In the genomic region with DNA sequence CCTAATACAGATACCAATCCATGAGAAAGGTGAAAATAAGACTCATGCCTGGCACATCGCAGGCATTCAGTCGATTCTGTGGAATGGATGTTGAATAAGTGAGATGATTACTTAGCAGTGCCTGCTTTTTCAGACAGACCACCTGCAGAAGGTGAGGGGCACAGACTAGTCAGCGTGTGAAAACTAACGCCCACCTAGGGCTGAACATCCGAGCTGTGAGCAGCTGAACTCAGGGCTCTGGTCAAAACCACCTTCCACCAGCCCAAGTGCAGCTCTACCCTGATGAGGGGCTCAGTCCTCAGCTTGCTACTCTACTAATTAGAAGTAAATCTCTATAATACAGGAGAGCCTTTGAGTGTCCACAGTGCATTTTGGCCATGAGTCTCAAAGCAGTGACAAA, we compare ENCODE assay signal across 32 cellular contexts. TPM values are rescaled to one million over a fixed set of nuclear protein-coding genes. Genes with fewer than 3 reads are reported as not detected.
"Had no signal": no experiment of that assay in that cellular context is flagged by ENCODE, and none has a peak within 500 bp of the region (broad histone marks: within the 10 kb centered on the region; RNA-seq: fewer than 3 reads in every experiment).

No MANE protein-coding gene starts in this region.

- H3K9ac ChIP-seq: parathyroid adenoma had no signal

- H3K4me1 ChIP-seq: parathyroid adenoma, psoas muscle, spleen, suprapubic skin, testis, tibial nerve, upper lobe of left lung, vagina had no signal

- H3K4me3 Mint-ChIP-seq: naive thymus-derived CD4-positive, alpha-beta T cell; natural killer cell; nephron; stimulated activated memory B cell treated with anti-CD40 and anti-IgM and Interleukin-4, amounts not matched to agents 10 μg/mL and 1 μg/mL and 100 μg/mL, for 72 hours; stimulated activated naive CD8-positive, alpha-beta T cell treated with anti-CD3 and anti-CD28 coated beads, Interleukin-15, amount 100 ng/mL, for 72 hours had no signal

- H3K4me2 ChIP-seq: smooth muscle cell had no signal

- H3K9me3 Mint-ChIP-seq: stimulated activated naive CD8-positive, alpha-beta T cell treated with anti-CD3 and anti-CD28 coated beads, Interleukin-15, amount 100 ng/mL, for 72 hours had no signal

- H3K9me3 ChIP-seq: neutrophil, ovary, psoas muscle, suprapubic skin, testis, tibial nerve, upper lobe of left lung, vagina had no signal

- H3K4me1 Mint-ChIP-seq: naive thymus-derived CD4-positive, alpha-beta T cell; natural killer cell; nephron; stimulated activated memory B cell treated with anti-CD40 and anti-IgM and Interleukin-4, amounts not matched to agents 10 μg/mL and 1 μg/mL and 100 μg/mL, for 72 hours; stimulated activated naive CD8-positive, alpha-beta T cell treated with anti-CD3 and anti-CD28 coated beads, Interleukin-15, amount 100 ng/mL, for 72 hours had no signal

- H3K27ac Mint-ChIP-seq: naive thymus-derived CD4-positive, alpha-beta T cell; natural killer cell; nephron; progenitor cell of endocrine pancreas; stimulated activated memory B cell treated with anti-CD40 and anti-IgM and Interleukin-4, amounts not matched to agents 10 μg/mL and 1 μg/mL and 100 μg/mL, for 72 hours; stimulated activated naive CD8-positive, alpha-beta T cell treated with anti-CD3 and anti-CD28 coated beads, Interleukin-15, amount 100 ng/mL, for 72 hours had no signal

- DNase-seq: naive thymus-derived CD4-positive, alpha-beta T cell; natural killer cell; nucleus accumbens; ovary; posterior cingulate gyrus; psoas muscle; right cardiac atrium; spleen; stimulated activated CD4-positive, alpha-beta T cell treated with anti-CD3 and anti-CD28 coated beads, Interleukin-12 subunit alpha, Interleukin-12 subunit beta, amount 100 ng/mL, for 4 hours; stimulated activated CD4-positive, alpha-beta T cell treated with anti-CD3 and anti-CD28 coated beads, Interleukin-1b, Interleukin-23, amount 100 ng/mL, for 48 hours; stimulated activated CD4-positive, alpha-beta T cell treated with anti-CD3 and anti-CD28 coated beads, Interleukin-4, amount 100 ng/mL, for 1 hour; stimulated activated CD4-positive, alpha-beta T cell treated with anti-CD3 and anti-CD28 coated beads, Interleukin-4, amount 100 ng/mL, for 4 hours; stimulated activated CD8-positive, alpha-beta memory T cell treated with anti-CD3 and anti-CD28 coated beads, Interleukin-4, amount 100 ng/mL, for 48 hours; stimulated activated naive CD4-positive, alpha-beta T cell; stimulated activated naive CD8-positive, alpha-beta T cell treated with anti-CD3 and anti-CD28 coated beads, Interleukin-15, amount 100 ng/mL, for 72 hours; stimulated activated naive CD8-positive, alpha-beta T cell treated with anti-CD3 and anti-CD28 coated beads, Interleukin-15, Interleukin-2, amounts not matched to agents 100 U/mL and 50 U/mL, for 24 hours; substantia nigra; testis; trophoblast cell; upper lobe of left lung had no signal

- H3K79me2 ChIP-seq: parathyroid adenoma had no signal

- H3K36me3 ChIP-seq: neutrophil, ovary, spleen, suprapubic skin, tibial nerve, upper lobe of left lung, vagina had no signal

- H3K36me3 Mint-ChIP-seq: naive thymus-derived CD4-positive, alpha-beta T cell; natural killer cell; stimulated activated memory B cell treated with anti-CD40 and anti-IgM and Interleukin-4, amounts not matched to agents 10 μg/mL and 1 μg/mL and 100 μg/mL, for 72 hours had no signal

- H3K27ac ChIP-seq: neutrophil, ovary, parathyroid adenoma, psoas muscle, skin epidermis, spleen, suprapubic skin, testis, tibial nerve, upper lobe of left lung, vagina had no signal

- H3K4me3 ChIP-seq: ovary, psoas muscle, skin epidermis, smooth muscle cell, spleen, suprapubic skin, testis, tibial nerve, upper lobe of left lung, vagina had no signal

- H3K27me3 ChIP-seq: ovary, testis, upper lobe of left lung, vagina had no signal

RNA-seq across cellular contexts. Expression of gene LMX1A, which starts 32.5 kb away (rescaled TPM):
- total RNA-seq: naive thymus-derived CD4-positive, alpha-beta T cell; natural killer cell; ovary; progenitor cell of endocrine pancreas; renal cortical epithelial cell; right cardiac atrium; smooth muscle cell; spleen; ureter; vagina had no signal
- polyA plus RNA-seq: naive thymus-derived CD4-positive, alpha-beta T cell; right cardiac atrium; smooth muscle cell; spleen had no signal
